8 cellular contexts compared by ENCODE assay signal in genomic region chr3:73622135-73622534, GRCh38. TPM values are rescaled to one million over a fixed set of nuclear protein-coding genes. Genes with fewer than 3 reads are reported as not detected.
DNase-seq lines count a peak whose midpoint lies in the region; ATAC-seq, FAIRE-seq and TF ChIP-seq lines count a peak whose summit lies in the region.

No MANE protein-coding gene starts in this region.

- TF ChIP-seq CTCF in retinal pigment epithelial cell (conservative IDR thresholded peaks at IDR 0.05; ENCODE audit: low read depth, low read length): no peak

- peak overlapping the region; percentile 67 for H3K4me3 ChIP-seq in retinal pigment epithelial cell (ENCODE audit: low read length)

- DNase-seq in H4 (ENCODE audit: low spot score) (peak; percentile 48), SK-N-DZ (ENCODE audit: low spot score) (peak; percentile 72), cardiac septum (ENCODE audit: low spot score) (peak; percentile 85), retinal pigment epithelial cell (ENCODE audit: low read depth) (no peak), HTR-8/SVneo (ENCODE audit: insufficient read length, low spot score) (no peak)

- intact Hi-C loops in cardiac septum (cut with DNase I): loop anchor here (5.0 kb wide), 1 partner anchor 50 kb away; no protein-coding TSS in a partner anchor

- no peak for FAIRE-seq in HTR-8/SVneo (lab: Jason Lieb, UNC)

- ATAC-seq in HG02763 (IDR thresholded peaks at IDR 0.05; ENCODE audit: unreplicated experiment): no peak
- no peak for ATAC-seq in HG02798 (IDR thresholded peaks at IDR 0.05; ENCODE audit: poor library complexity, unreplicated experiment)
- ATAC-seq in GM18867 (IDR thresholded peaks at IDR 0.05; ENCODE audit: unreplicated experiment): no peak

RNA-seq across cellular contexts. Expression of gene PDZRN3, which starts 2.6 kb away (rescaled TPM):
- total RNA-seq in H4 (2014; rRNA removed; shearing (Covaris generic)): 3.4 and 3.6 TPM in 2 replicates
- polyA plus RNA-seq in SK-N-DZ (2014; cell fraction: cytosol; rRNA removed): 25.8 and 27.9 TPM in 2 replicates
- 21.0 and 45.2 TPM in 2 replicates for polyA plus RNA-seq in SK-N-DZ (2014; cell fraction: nucleus; rRNA removed)
- total RNA-seq in cardiac septum: 66.0 TPM

Comparison
In these comparisons a context has a peak if more than half of its experiments do, and no peak if none do; other contexts are left out.
1. DNase-seq: peak in H4 (single experiment), SK-N-DZ (single experiment) and cardiac septum (single experiment); none in retinal pigment epithelial cell (single experiment) and HTR-8/SVneo (single experiment).
2. RNA of gene PDZRN3, which starts 2.6 kb away (total RNA-seq): 66.0 TPM in cardiac septum (single experiment); 3.4 to 3.6 TPM in H4; every median in the first group is over 10 times any median in the second.